14 cellular contexts compared by ENCODE assay signal in the genomic region with DNA sequence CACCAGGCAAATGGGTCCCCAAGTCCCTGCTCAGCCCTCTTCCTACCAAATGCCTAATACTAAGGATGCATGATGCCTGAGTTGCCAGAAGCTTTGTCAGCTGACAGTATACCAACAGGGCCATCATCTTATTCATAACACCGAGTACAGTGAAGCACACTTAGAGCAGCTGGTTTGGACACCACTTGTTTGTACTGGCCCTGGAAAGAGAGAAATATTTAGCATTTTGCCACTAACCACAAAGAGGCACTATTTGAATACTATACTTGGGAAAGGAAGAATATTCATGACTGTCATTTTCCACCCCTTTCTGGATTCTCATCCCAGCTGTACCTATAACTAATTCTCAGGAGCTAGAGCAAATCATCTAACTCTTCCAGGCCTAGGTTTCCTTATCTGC.
"Had no signal": no experiment of that assay in that cellular context is flagged by ENCODE, and none has a peak within 500 bp of the region (broad histone marks: within the 10 kb centered on the region; RNA-seq: fewer than 3 reads in every experiment).

No MANE protein-coding gene starts in this region.

- H3K9me3 ChIP-seq: esophagus squamous epithelium, left ventricle myocardium inferior, spleen, suprapubic skin, upper lobe of right lung had no signal

- H3K4me3 ChIP-seq: esophagus squamous epithelium, left ventricle myocardium inferior, spleen, suprapubic skin, upper lobe of right lung had no signal

- H3K27ac Mint-ChIP-seq: activated CD8-positive, alpha-beta memory T cell treated with anti-CD3 and anti-CD28 coated beads, Interleukin-2, amount 10 ng/mL, durations not matched to agents 7 days and 5 days; activated naive CD8-positive, alpha-beta T cell; activated T-cell treated with anti-CD3 and anti-CD28 coated beads, Interleukin-2, amount 50 U/mL, for 24 hours had no signal

- ATAC-seq: activated CD8-positive, alpha-beta memory T cell treated with anti-CD3 and anti-CD28 coated beads, Interleukin-2, amount 10 ng/mL, durations not matched to agents 7 days and 5 days; upper lobe of right lung had no signal

- H3K36me3 ChIP-seq: esophagus squamous epithelium, left ventricle myocardium inferior, spleen, suprapubic skin, upper lobe of right lung had no signal

- H3K36me3 Mint-ChIP-seq: activated CD8-positive, alpha-beta memory T cell treated with anti-CD3 and anti-CD28 coated beads, Interleukin-2, amount 10 ng/mL, durations not matched to agents 7 days and 5 days; activated naive CD8-positive, alpha-beta T cell had no signal

- H3K4me3 Mint-ChIP-seq: activated CD8-positive, alpha-beta memory T cell treated with anti-CD3 and anti-CD28 coated beads, Interleukin-2, amount 10 ng/mL, durations not matched to agents 7 days and 5 days; activated naive CD8-positive, alpha-beta T cell; activated T-cell treated with anti-CD3 and anti-CD28 coated beads, Interleukin-2, amount 50 U/mL, for 24 hours had no signal

- H3K9me3 Mint-ChIP-seq: activated T-cell treated with anti-CD3 and anti-CD28 coated beads, Interleukin-2, amount 50 U/mL, for 24 hours had no signal

- H3K4me1 ChIP-seq: esophagus squamous epithelium, left ventricle myocardium inferior, spleen, suprapubic skin, upper lobe of right lung had no signal

- H3K27ac ChIP-seq: esophagus squamous epithelium, left ventricle myocardium inferior, spleen, suprapubic skin, upper lobe of right lung had no signal

- H3K27me3 Mint-ChIP-seq: activated T-cell treated with anti-CD3 and anti-CD28 coated beads, Interleukin-2, amount 50 U/mL, for 24 hours had no signal

- DNase-seq: activated CD4-positive, alpha-beta T cell treated with anti-CD3 and anti-CD28 coated beads, Interleukin-2, amount 50 U/mL, for 48 hours; activated CD4-positive, CD25-positive, alpha-beta regulatory T cell treated with anti-CD3 and anti-CD28 coated beads, Interleukin-2, amount 50 U/mL, for 72 hours; activated CD8-positive, alpha-beta memory T cell treated with anti-CD3 and anti-CD28 coated beads, Interleukin-2, amount 10 ng/mL, durations not matched to agents 7 days and 5 days; activated effector memory CD4-positive, alpha-beta T cell treated with anti-CD3 and anti-CD28 coated beads, Interleukin-2, amount 50 U/mL, for 16 hours; activated T-cell treated with anti-CD3 and anti-CD28 coated beads, Interleukin-2, amount 50 U/mL, for 24 hours; esophagus squamous epithelium; left ventricle myocardium inferior; posterior cingulate gyrus; spleen; stimulated activated CD4-positive, alpha-beta T cell treated with anti-CD3 and anti-CD28 coated beads, Interleukin-1b, Interleukin-23, amount 100 ng/mL, for 48 hours; stimulated activated naive CD4-positive, alpha-beta T cell; upper lobe of right lung had no signal

- H3K4me1 Mint-ChIP-seq: activated CD8-positive, alpha-beta memory T cell treated with anti-CD3 and anti-CD28 coated beads, Interleukin-2, amount 10 ng/mL, durations not matched to agents 7 days and 5 days had no signal

- H3K27me3 ChIP-seq: esophagus squamous epithelium, spleen, suprapubic skin, upper lobe of right lung had no signal
